ENCODE assay signal across 32 cellular contexts in genomic region chr3:129403450-129403849, GRCh38. TPM values are rescaled to one million over a fixed set of nuclear protein-coding genes. Genes with fewer than 3 reads are reported as not detected.
"Had no signal": no experiment of that assay in that cellular context is flagged by ENCODE, and none has a peak within 500 bp of the region (broad histone marks: within the 10 kb centered on the region; RNA-seq: fewer than 3 reads in every experiment).

No MANE protein-coding gene starts in this region.

- H3K4me1 ChIP-seq: foreskin keratinocyte had no signal

- H3K36me3 Mint-ChIP-seq: activated naive CD8-positive, alpha-beta T cell had no signal

- H3K9me3 Mint-ChIP-seq: activated CD4-positive, alpha-beta memory T cell treated with anti-CD3 and anti-CD28 coated beads, Interleukin-2, amount 10 ng/mL, durations not matched to agents 7 days and 5 days; activated CD4-positive, alpha-beta T cell treated with anti-CD3 and anti-CD28 coated beads, Interleukin-2, amount 10 ng/mL, durations not matched to agents 7 days and 5 days; activated T-cell treated with anti-CD3 and anti-CD28 coated beads, Interleukin-2, amount 50 U/mL, for 24 hours; activated T-cell treated with anti-CD3 and anti-CD28 coated beads, Interleukin-2, amount 50 U/mL, for 72 hours; dendritic cell treated with granulocyte-macrophage colony-stimulating factor and Interleukin-4, amounts not matched to agents 40 ng/mL and 50 ng/mL, for 4 days; endodermal cell; T-helper 2 cell treated with Interferon-gamma antibody and Interleukin-4, amounts not matched to agents 5 μg/mL and 100 μg/mL, for 36 hours had no signal

- ATAC-seq: activated T-cell treated with anti-CD3 and anti-CD28 coated beads, Interleukin-2, amount 50 U/mL, for 72 hours; body of pancreas; esophagus mucosa; foreskin keratinocyte; gastrocnemius medialis; heart right ventricle; T-helper 17 cell had no signal

- H3K27ac ChIP-seq: body of pancreas, coronary artery, dorsolateral prefrontal cortex, foreskin keratinocyte, gastrocnemius medialis, heart right ventricle had no signal

- H3K4me3 Mint-ChIP-seq: activated CD4-positive, alpha-beta memory T cell treated with anti-CD3 and anti-CD28 coated beads, Interleukin-2, amount 10 ng/mL, durations not matched to agents 7 days and 5 days; activated CD4-positive, alpha-beta T cell treated with anti-CD3 and anti-CD28 coated beads, Interleukin-2, amount 10 ng/mL, durations not matched to agents 7 days and 5 days; activated naive CD8-positive, alpha-beta T cell; activated T-cell treated with anti-CD3 and anti-CD28 coated beads, Interleukin-2, amount 50 U/mL, for 24 hours; activated T-cell treated with anti-CD3 and anti-CD28 coated beads, Interleukin-2, amount 50 U/mL, for 72 hours; dendritic cell treated with granulocyte-macrophage colony-stimulating factor and Interleukin-4, amounts not matched to agents 40 ng/mL and 50 ng/mL, for 4 days; endodermal cell; T-helper 17 cell; T-helper 2 cell treated with Interferon-gamma antibody and Interleukin-4, amounts not matched to agents 5 μg/mL and 100 μg/mL, for 36 hours had no signal

- H3K27ac Mint-ChIP-seq: activated CD4-positive, alpha-beta memory T cell treated with anti-CD3 and anti-CD28 coated beads, Interleukin-2, amount 10 ng/mL, durations not matched to agents 7 days and 5 days; activated CD4-positive, alpha-beta T cell treated with anti-CD3 and anti-CD28 coated beads, Interleukin-2, amount 10 ng/mL, durations not matched to agents 7 days and 5 days; activated naive CD8-positive, alpha-beta T cell; activated T-cell treated with anti-CD3 and anti-CD28 coated beads, Interleukin-2, amount 50 U/mL, for 72 hours; dendritic cell treated with granulocyte-macrophage colony-stimulating factor and Interleukin-4, amounts not matched to agents 40 ng/mL and 50 ng/mL, for 4 days; endodermal cell; T-helper 17 cell; T-helper 2 cell treated with Interferon-gamma antibody and Interleukin-4, amounts not matched to agents 5 μg/mL and 100 μg/mL, for 36 hours had no signal

- H3K9me3 ChIP-seq: body of pancreas, gastrocnemius medialis, heart right ventricle had no signal

- H3K27me3 ChIP-seq: body of pancreas, dorsolateral prefrontal cortex, foreskin keratinocyte, gastrocnemius medialis, heart right ventricle had no signal

- H3K27me3 Mint-ChIP-seq: activated CD4-positive, alpha-beta memory T cell treated with anti-CD3 and anti-CD28 coated beads, Interleukin-2, amount 10 ng/mL, durations not matched to agents 7 days and 5 days; activated CD4-positive, alpha-beta T cell treated with anti-CD3 and anti-CD28 coated beads, Interleukin-2, amount 10 ng/mL, durations not matched to agents 7 days and 5 days; activated naive CD8-positive, alpha-beta T cell; activated T-cell treated with anti-CD3 and anti-CD28 coated beads, Interleukin-2, amount 50 U/mL, for 24 hours; dendritic cell treated with granulocyte-macrophage colony-stimulating factor and Interleukin-4, amounts not matched to agents 40 ng/mL and 50 ng/mL, for 4 days had no signal

- H3K4me3 ChIP-seq: body of pancreas, coronary artery, dorsolateral prefrontal cortex, gastrocnemius medialis, heart right ventricle had no signal

- DNase-seq: activated CD4-positive, alpha-beta memory T cell treated with anti-CD3 and anti-CD28 coated beads, Interleukin-2, amount 10 ng/mL, durations not matched to agents 7 days and 5 days; activated CD4-positive, alpha-beta T cell treated with anti-CD3 and anti-CD28 coated beads for 1 hour; activated CD4-positive, alpha-beta T cell treated with anti-CD3 and anti-CD28 coated beads for 4 hours; activated CD4-positive, alpha-beta T cell treated with anti-CD3 and anti-CD28 coated beads, Interleukin-2, amount 10 ng/mL, durations not matched to agents 7 days and 5 days; activated CD4-positive, alpha-beta T cell treated with anti-CD3 and anti-CD28 coated beads, Interleukin-2, amount 50 U/mL, for 4 hours; activated CD8-positive, alpha-beta memory T cell treated with anti-CD3 and anti-CD28 coated beads, Interleukin-2, amount 50 U/mL, for 48 hours; activated effector memory CD4-positive, alpha-beta T cell treated with Interleukin-2 at 50 U/mL for 16 hours; activated gamma-delta T cell treated with Interleukin-2 at 50 U/mL for 16 hours; activated naive CD4-positive, alpha-beta T cell treated with anti-CD3 and anti-CD28 coated beads, Interleukin-2, amount 50 U/mL, for 16 hours; activated naive CD4-positive, alpha-beta T cell treated with Interleukin-2 at 50 U/mL for 16 hours; activated T-cell treated with anti-CD3 and anti-CD28 coated beads for 4 hours; activated T-cell treated with anti-CD3 and anti-CD28 coated beads, Interleukin-2, amount 50 U/mL, for 24 hours; activated T-cell treated with anti-CD3 and anti-CD28 coated beads, Interleukin-2, amount 50 U/mL, for 72 hours; amniotic stem cell; body of pancreas; central memory CD4-positive, alpha-beta T cell; dorsolateral prefrontal cortex; effector memory CD4-positive, alpha-beta T cell; endodermal cell; foreskin keratinocyte; gastrocnemius medialis; glutamatergic neuron; heart right ventricle; T-helper 1 cell; T-helper 17 cell; T1000 had no signal

- H3K36me3 ChIP-seq: gastrocnemius medialis, heart right ventricle had no signal

RNA-seq across cellular contexts. Expression of gene EFCAB12, which starts 25.0 kb away (rescaled TPM):
- total RNA-seq: epithelial cell of proximal tubule, gastrocnemius medialis had no signal
